Comparison of ENCODE assay signal across 8 cellular contexts in genomic region chr17:28318759-28319660, GRCh38. TPM values are rescaled to one million over a fixed set of nuclear protein-coding genes. Genes with fewer than 3 reads are reported as not detected.
A peak's percentile ranks its signal among the peaks of the same experiment; 100 is the strongest.
DNase-seq lines count a peak whose midpoint lies in the region; ATAC-seq and TF ChIP-seq lines count a peak whose summit lies in the region.

TMEM97 (plus strand) TSS chr17:28319200; CDS start chr17:28319240, 40 bp downstream.

- intact Hi-C loops in uterus (cut with DNase I; ENCODE audit: low total_unique reads): no loop called here

- TF ChIP-seq CTCF in right atrium auricular region (IDR thresholded peaks at IDR 0.05) (no peak), uterus (IDR thresholded peaks at IDR 0.05) (peak in 3 of 4 experiments; percentile 5 to 13 (median 9))

- H3K4me3 ChIP-seq in right atrium auricular region (peak within 1 kb of the TSS; percentile 55 to 64), uterus (peak within 1 kb of the TSS; percentile 48 to 63)

- DNase-seq in NCI-H187 treated with DMSO at 0.1 percent for 48 hours (lab: John Stamatoyannopoulos, UW): peak; percentile 90
- DNase-seq in T-helper 2 cell: peak; percentile 87 to 98 (median 93)
- DNase-seq in anterior cingulate cortex (lab: John Stamatoyannopoulos, UW): peak; percentile 71 to 98 (median 94)
- peak; percentile 98 for DNase-seq in right atrium auricular region (ENCODE audit: low spot score)
- peak; percentile 90 for DNase-seq in pulmonary artery endothelial cell (ENCODE audit: low read depth, low spot score)
- DNase-seq in uterus: peak; percentile 94

- ATAC-seq in GM18505 (IDR thresholded peaks at IDR 0.05; ENCODE audit: unreplicated experiment) (peak; percentile 94), HG02970 (IDR thresholded peaks at IDR 0.05; ENCODE audit: low FRiP score, unreplicated experiment) (peak; percentile 90)

- H3K27me3 ChIP-seq in right atrium auricular region: no peaks in the 10 kb centered on the region
- no peaks in the 10 kb centered on the region for H3K27me3 ChIP-seq in uterus

- peak within 1 kb of the TSS; percentile 47 to 52 for H3K27ac ChIP-seq in right atrium auricular region
- H3K27ac ChIP-seq in uterus: peak within 1 kb of the TSS; percentile 42 to 76

- H3K4me1 ChIP-seq in right atrium auricular region (peaks cover 0 to 18% of the 10 kb centered on the region in 2 donors), uterus (peaks cover 0 to 3% of the 10 kb centered on the region in 2 donors)

- H3K36me3 ChIP-seq in right atrium auricular region: no peaks in the 10 kb centered on the region
- H3K36me3 ChIP-seq in uterus: no peaks in the 10 kb centered on the region

- TF ChIP-seq POLR2A in GM18505 (IDR thresholded peaks at IDR 0.05; ENCODE audit: borderline replicate concordance, extremely low read depth, insufficient read depth, insufficient read length) (peak; percentile 75), uterus (IDR thresholded peaks at IDR 0.05) (peak in 1 of 2 donors; percentile 33)

- H3K9me3 ChIP-seq in right atrium auricular region (no peaks in the 10 kb centered on the region), uterus (no peaks in the 10 kb centered on the region)

RNA-seq across cellular contexts. Expression of gene TMEM97, which starts in this region (rescaled TPM):
- total RNA-seq in right atrium auricular region (1 to 10 TPM; 3.2 to 3.4 TPM), pulmonary artery endothelial cell (43.1 and 44.7 TPM in 2 replicates), uterus (10 to 100 TPM in 2 of 4 donors, 1 to 10 TPM in 2; 1.5 to 17.9 (median 10.4) TPM)

Comparison
In these comparisons a context has a peak if more than half of its experiments do, and no peak if none do; other contexts are left out.
1. Peak in every context shown above with its lines: DNase-seq, ATAC-seq, H3K4me3 ChIP-seq and H3K27ac ChIP-seq.
2. CTCF ChIP-seq: peak in uterus (3 of 4); none in right atrium auricular region (0 of 2).